Comparison of ENCODE assay signal across 13 cellular contexts in the genomic region with DNA sequence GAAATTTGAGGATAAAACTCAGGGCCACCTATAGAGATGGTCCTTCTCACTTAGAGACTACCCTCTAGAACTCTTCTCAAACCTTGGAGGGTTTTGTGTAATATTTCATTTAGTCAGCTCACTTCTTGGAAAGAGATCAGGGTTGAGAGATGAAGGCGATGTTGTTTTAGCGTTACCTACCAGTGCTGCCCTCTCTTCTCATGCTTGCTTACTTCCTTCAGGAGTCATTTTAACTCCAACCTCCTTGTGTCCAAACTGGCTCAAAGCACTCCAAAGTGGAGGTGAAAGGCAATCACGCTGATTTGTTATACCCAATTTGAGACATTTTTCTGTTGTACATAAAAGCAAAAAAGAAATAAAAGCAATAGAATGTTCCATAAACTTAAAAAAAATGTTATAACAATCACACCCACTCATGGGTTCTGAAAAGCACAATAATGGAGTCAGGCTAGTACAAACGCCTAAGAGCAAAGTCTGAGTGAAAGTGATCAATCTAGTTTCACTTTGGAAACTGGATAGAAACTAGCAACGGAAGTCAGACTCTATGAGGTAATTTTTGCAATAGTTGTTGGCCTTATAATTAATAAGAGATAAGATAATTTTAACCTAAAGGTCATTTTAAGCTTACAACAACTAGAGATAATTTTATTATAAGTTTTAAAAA.
DNase-seq lines count a peak whose midpoint lies in the region; ATAC-seq and TF ChIP-seq lines count a peak whose summit lies in the region.
"Had no signal": no experiment of that assay in that cellular context is flagged by ENCODE, and none has a peak within 500 bp of the region (broad histone marks: within the 10 kb centered on the region; RNA-seq: fewer than 3 reads in every experiment).

No MANE protein-coding gene starts in this region.

- H3K9me3 Mint-ChIP-seq in activated naive CD8-positive, alpha-beta T cell treated with anti-CD3 and anti-CD28 coated beads, Interleukin-2, amount 10 ng/mL, durations not matched to agents 7 days and 5 days = no peaks in the 10 kb centered on the region
- peaks cover 9% of the 10 kb centered on the region for H3K9me3 Mint-ChIP-seq in neural progenitor cell
- 0 out of 2 replicates have a peak, but pooled peaks cover 3% of the 10 kb centered on the region for H3K9me3 Mint-ChIP-seq in WTC11

- H3K4me1 ChIP-seq in neural progenitor cell (no peaks in the 10 kb centered on the region), upper lobe of right lung (peaks cover 7% of the 10 kb centered on the region)

- POLR2A ChIA-PET in activated naive CD8-positive, alpha-beta T cell treated with anti-CD3 and anti-CD28 coated beads, Interleukin-2, amount 10 ng/mL, durations not matched to agents 7 days and 5 days (lab: Charles Lee) = interaction anchor here (1.7 kb wide), 1 partner anchor 117 kb away, joined by 6 read pairs; a partner anchor contains a TSS
- POLR2A ChIA-PET in WTC11 (lab: Charles Lee) = no interaction called here

- H3K4me1 Mint-ChIP-seq in activated naive CD8-positive, alpha-beta T cell treated with anti-CD3 and anti-CD28 coated beads, Interleukin-2, amount 10 ng/mL, durations not matched to agents 7 days and 5 days = peaks cover 32% of the 10 kb centered on the region
- H3K4me1 Mint-ChIP-seq in neural progenitor cell (no peaks in the 10 kb centered on the region), WTC11 (peaks cover 19% of the 10 kb centered on the region)

- H3F3A ChIP-seq in neural progenitor cell (ENCODE audit: low read depth) = no peaks in the 10 kb centered on the region

- H4K20me1 ChIP-seq in neural progenitor cell (ENCODE audit: low read depth) = no peaks in the 10 kb centered on the region

- H3K79me2 ChIP-seq in neural progenitor cell (ENCODE audit: low read depth) = peaks cover 12% of the 10 kb centered on the region

- H3K4me3 Mint-ChIP-seq in activated naive CD8-positive, alpha-beta T cell treated with anti-CD3 and anti-CD28 coated beads, Interleukin-2, amount 10 ng/mL, durations not matched to agents 7 days and 5 days = peak overlapping the region; percentile 76
- H3K4me3 Mint-ChIP-seq in neural progenitor cell (no peak overlapping the region), WTC11 (no peak overlapping the region)

- peak overlapping the region; percentile 93 for H3K27ac Mint-ChIP-seq in activated naive CD8-positive, alpha-beta T cell treated with anti-CD3 and anti-CD28 coated beads, Interleukin-2, amount 10 ng/mL, durations not matched to agents 7 days and 5 days
- H3K27ac Mint-ChIP-seq in neural progenitor cell = peak overlapping the region; percentile 76
- no peak overlapping the region; the same call in 1 of the 2 replicates for H3K27ac Mint-ChIP-seq in WTC11

- CTCF ChIA-PET in WTC11 (lab: Charles Lee) = interaction anchor here (0.6 to 2.8 kb wide), 2 partner anchors 83 to 105 kb away, joined by 3 to 10 read pairs; no protein-coding TSS in a partner anchor

- H3K27ac ChIP-seq in neural progenitor cell (no peak overlapping the region), upper lobe of right lung (no peak overlapping the region)

- H3K27me3 ChIP-seq in neural progenitor cell (no peaks in the 10 kb centered on the region), upper lobe of right lung (no peaks in the 10 kb centered on the region)

- peaks cover 18% of the 10 kb centered on the region for H3K36me3 Mint-ChIP-seq in activated naive CD8-positive, alpha-beta T cell treated with anti-CD3 and anti-CD28 coated beads, Interleukin-2, amount 10 ng/mL, durations not matched to agents 7 days and 5 days
- H3K36me3 Mint-ChIP-seq in neural progenitor cell (peaks cover 30% of the 10 kb centered on the region), WTC11 (no peaks in the 10 kb centered on the region; the same call in 1 of the 2 replicates)

- DNase-seq in activated naive CD8-positive, alpha-beta T cell treated with anti-CD3 and anti-CD28 coated beads, Interleukin-2, amount 10 ng/mL, durations not matched to agents 7 days and 5 days = no peak
- no peak for DNase-seq in neural progenitor cell (ENCODE audit: low spot score)
- DNase-seq in superior temporal gyrus (ENCODE audit: extremely low spot score) = no peak
- DNase-seq in stimulated activated CD4-positive, alpha-beta T cell treated with anti-CD3 and anti-CD28 coated beads, Interleukin-1b, Interleukin-23, amount 100 ng/mL, for 48 hours = no peak
- DNase-seq in upper lobe of right lung = no peak
- DNase-seq in WTC11 (ENCODE audit: low spot score) = no peak
- DNase-seq: activated gamma-delta T cell treated with Interleukin-2 at 50 U/mL for 16 hours, EL, erythroblast, NCI-H2107 had no signal

- no peaks in the 10 kb centered on the region for H3K27me3 Mint-ChIP-seq in activated naive CD8-positive, alpha-beta T cell treated with anti-CD3 and anti-CD28 coated beads, Interleukin-2, amount 10 ng/mL, durations not matched to agents 7 days and 5 days
- H3K27me3 Mint-ChIP-seq in neural progenitor cell (ENCODE audit: insufficient read depth, low read depth) (no peaks in the 10 kb centered on the region), WTC11 (ENCODE audit: low read depth) (no peaks in the 10 kb centered on the region)

- H3K36me3 ChIP-seq in neural progenitor cell = no peaks in the 10 kb centered on the region
- no peaks in the 10 kb centered on the region for H3K36me3 ChIP-seq in upper lobe of right lung

- H3K4me2 ChIP-seq in neural progenitor cell = no peak overlapping the region
- H3K4me2 ChIP-seq: smooth muscle cell had no signal

- H3K4me3 ChIP-seq in neural progenitor cell = no peak overlapping the region
- H3K4me3 ChIP-seq in upper lobe of right lung = no peak overlapping the region
- H3K4me3 ChIP-seq: smooth muscle cell had no signal

- H3K9me3 ChIP-seq in neural progenitor cell (ENCODE audit: low read depth) (no peaks in the 10 kb centered on the region), upper lobe of right lung (no peaks in the 10 kb centered on the region)

- H2AFZ ChIP-seq in neural progenitor cell (replicated peaks) = no peak overlapping the region

- H3K9ac ChIP-seq in neural progenitor cell = no peak overlapping the region

- intact Hi-C loops in upper lobe of right lung (cut with DNase I) = no loop called here

- ATAC-seq in GM18520 (IDR thresholded peaks at IDR 0.05; ENCODE audit: unreplicated experiment) (peak; percentile 61), HG03135 (IDR thresholded peaks at IDR 0.05; ENCODE audit: unreplicated experiment) (peak; percentile 65), upper lobe of right lung (no peak), WTC11 (no peak)
- ATAC-seq in activated naive CD8-positive, alpha-beta T cell treated with anti-CD3 and anti-CD28 coated beads, Interleukin-2, amount 10 ng/mL, durations not matched to agents 7 days and 5 days (ENCODE audit: low read depth) = peak; percentile 89

- TF ChIP-seq CTCF in neural progenitor cell (IDR thresholded peaks at IDR 0.05) = no peak
- no peak for TF ChIP-seq CTCF in upper lobe of right lung (IDR thresholded peaks at IDR 0.05)
- no peak for TF ChIP-seq CTCF in WTC11 (IDR thresholded peaks at IDR 0.05)

TF ChIP-seq in WTC11, 78 proteins besides CTCF, POLR2A, EP300 and RAD21 (continues in another document):
- TF ChIP-seq, protein P1, sequence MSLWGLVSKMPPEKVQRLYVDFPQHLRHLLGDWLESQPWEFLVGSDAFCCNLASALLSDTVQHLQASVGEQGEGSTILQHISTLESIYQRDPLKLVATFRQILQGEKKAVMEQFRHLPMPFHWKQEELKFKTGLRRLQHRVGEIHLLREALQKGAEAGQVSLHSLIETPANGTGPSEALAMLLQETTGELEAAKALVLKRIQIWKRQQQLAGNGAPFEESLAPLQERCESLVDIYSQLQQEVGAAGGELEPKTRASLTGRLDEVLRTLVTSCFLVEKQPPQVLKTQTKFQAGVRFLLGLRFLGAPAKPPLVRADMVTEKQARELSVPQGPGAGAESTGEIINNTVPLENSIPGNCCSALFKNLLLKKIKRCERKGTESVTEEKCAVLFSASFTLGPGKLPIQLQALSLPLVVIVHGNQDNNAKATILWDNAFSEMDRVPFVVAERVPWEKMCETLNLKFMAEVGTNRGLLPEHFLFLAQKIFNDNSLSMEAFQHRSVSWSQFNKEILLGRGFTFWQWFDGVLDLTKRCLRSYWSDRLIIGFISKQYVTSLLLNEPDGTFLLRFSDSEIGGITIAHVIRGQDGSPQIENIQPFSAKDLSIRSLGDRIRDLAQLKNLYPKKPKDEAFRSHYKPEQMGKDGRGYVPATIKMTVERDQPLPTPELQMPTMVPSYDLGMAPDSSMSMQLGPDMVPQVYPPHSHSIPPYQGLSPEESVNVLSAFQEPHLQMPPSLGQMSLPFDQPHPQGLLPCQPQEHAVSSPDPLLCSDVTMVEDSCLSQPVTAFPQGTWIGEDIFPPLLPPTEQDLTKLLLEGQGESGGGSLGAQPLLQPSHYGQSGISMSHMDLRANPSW (CRISPR knock-in tag; conservative IDR thresholded peaks at IDR 0.05; ENCODE audit: low read depth) = no peak
- no peak for TF ChIP-seq IRF2 (CRISPR knock-in tag; IDR thresholded peaks at IDR 0.05; ENCODE audit: borderline replicate concordance, low read depth)
- TF ChIP-seq MXD4 (CRISPR knock-in tag; IDR thresholded peaks at IDR 0.05; ENCODE audit: borderline replicate concordance) = no peak
- TF ChIP-seq, protein P2, sequence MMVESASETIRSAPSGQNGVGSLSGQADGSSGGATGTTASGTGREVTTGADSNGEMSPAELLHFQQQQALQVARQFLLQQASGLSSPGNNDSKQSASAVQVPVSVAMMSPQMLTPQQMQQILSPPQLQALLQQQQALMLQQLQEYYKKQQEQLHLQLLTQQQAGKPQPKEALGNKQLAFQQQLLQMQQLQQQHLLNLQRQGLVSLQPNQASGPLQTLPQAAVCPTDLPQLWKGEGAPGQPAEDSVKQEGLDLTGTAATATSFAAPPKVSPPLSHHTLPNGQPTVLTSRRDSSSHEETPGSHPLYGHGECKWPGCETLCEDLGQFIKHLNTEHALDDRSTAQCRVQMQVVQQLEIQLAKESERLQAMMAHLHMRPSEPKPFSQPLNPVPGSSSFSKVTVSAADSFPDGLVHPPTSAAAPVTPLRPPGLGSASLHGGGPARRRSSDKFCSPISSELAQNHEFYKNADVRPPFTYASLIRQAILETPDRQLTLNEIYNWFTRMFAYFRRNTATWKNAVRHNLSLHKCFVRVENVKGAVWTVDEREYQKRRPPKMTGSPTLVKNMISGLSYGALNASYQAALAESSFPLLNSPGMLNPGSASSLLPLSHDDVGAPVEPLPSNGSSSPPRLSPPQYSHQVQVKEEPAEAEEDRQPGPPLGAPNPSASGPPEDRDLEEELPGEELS (CRISPR knock-in tag; IDR thresholded peaks at IDR 0.05) = no peak
- no peak for TF ChIP-seq ZNF219 (CRISPR knock-in tag; IDR thresholded peaks at IDR 0.05; ENCODE audit: borderline replicate concordance)
- no peak for TF ChIP-seq FOXJ3 (CRISPR knock-in tag; IDR thresholded peaks at IDR 0.05; ENCODE audit: borderline replicate concordance)
- TF ChIP-seq ZNF423 (CRISPR knock-in tag; IDR thresholded peaks at IDR 0.05) = no peak

Comparison
In these comparisons a context has a peak if more than half of its experiments do, and no peak if none do; other contexts are left out.
1. ATAC-seq: peak in GM18520 (single experiment), HG03135 (single experiment) and activated naive CD8-positive, alpha-beta T cell treated with anti-CD3 and anti-CD28 coated beads, Interleukin-2, amount 10 ng/mL, durations not matched to agents 7 days and 5 days (single experiment); none in upper lobe of right lung (single experiment) and WTC11 (single experiment).